1 cellular context compared by ENCODE assay signal in genomic region chr15:51314391-51315337, GRCh38.
TF ChIP-seq lines count a peak whose summit lies in the region.

No MANE protein-coding gene starts in this region.

TF ChIP-seq in HepG2, 621 proteins besides CTCF, POLR2A, EP300 and RAD21 (continued from another document and continues in another):
- TF ChIP-seq PHF8 (CRISPR knock-in tag; IDR thresholded peaks at IDR 0.05) (peak; percentile 40; the same call in 1 of the 2 replicates), POLR2AphosphoS5 (IDR thresholded peaks at IDR 0.05; ENCODE audit: low read depth, low read length) (peak; percentile 32; the same call in 1 of the 2 replicates), NR2F1 (CRISPR knock-in tag; IDR thresholded peaks at IDR 0.05) (peak in 1 of 2 experiments; percentile 65; a peak in 1 of 4 replicates), RERE (CRISPR knock-in tag; IDR thresholded peaks at IDR 0.05; ENCODE audit: low read depth) (0 out of 2 replicates have a peak, but pooled peaks have one; percentile 32), HMG20B (CRISPR knock-in tag; conservative IDR thresholded peaks at IDR 0.05) (0 out of 2 replicates have a peak, but pooled peaks have one; percentile 41), ZNF496 (CRISPR knock-in tag; IDR thresholded peaks at IDR 0.05; ENCODE audit: insufficient replicate concordance) (no peak), ZNF710 (CRISPR knock-in tag; IDR thresholded peaks at IDR 0.05; ENCODE audit: borderline replicate concordance) (peak; percentile 66), SOX13 (IDR thresholded peaks at IDR 0.05) (no peak), SOX13 (CRISPR knock-in tag; conservative IDR thresholded peaks at IDR 0.05 in 1 of 2, IDR thresholded peaks at IDR 0.05 in 1 of 2) (peak in 1 of 2 experiments; percentile 76; a peak in 2 of 4 replicates), MED1 (CRISPR knock-in tag; IDR thresholded peaks at IDR 0.05) (peak; percentile 87), HMG20A (CRISPR knock-in tag; IDR thresholded peaks at IDR 0.05; ENCODE audit: borderline replicate concordance) (peak; percentile 50; the same call in 1 of the 2 replicates), ZNF770 (CRISPR knock-in tag; IDR thresholded peaks at IDR 0.05) (peak; percentile 64; the same call in 1 of the 2 replicates), FOXJ3 (CRISPR knock-in tag; IDR thresholded peaks at IDR 0.05; ENCODE audit: borderline replicate concordance) (no peak; the same call in 1 of the 2 replicates), DPF2 (CRISPR knock-in tag; IDR thresholded peaks at IDR 0.05; ENCODE audit: borderline replicate concordance, low read depth) (peak; percentile 64; the same call in 1 of the 2 replicates), ZNF510 (CRISPR knock-in tag; IDR thresholded peaks at IDR 0.05; ENCODE audit: low read depth) (0 out of 2 replicates have a peak, but pooled peaks have one; percentile 1), ZNF143 (CRISPR knock-in tag; IDR thresholded peaks at IDR 0.05) (no peak), GATA4 (IDR thresholded peaks at IDR 0.05; ENCODE audit: borderline replicate concordance, low read depth) (peak; percentile 78; the same call in 1 of the 2 replicates), SRSF1 (optimal IDR thresholded peaks at IDR 0.05; ENCODE audit: low read depth, low read length) (no peak), RCOR2 (CRISPR knock-in tag; IDR thresholded peaks at IDR 0.05) (peak; percentile 59), ZNF609 (CRISPR knock-in tag; IDR thresholded peaks at IDR 0.05; ENCODE audit: borderline replicate concordance) (peak; percentile 55; the same call in 1 of the 2 replicates), ZC3H13 (CRISPR knock-in tag; IDR thresholded peaks at IDR 0.05) (0 out of 2 replicates have a peak, but pooled peaks have one; percentile 21), MLX (CRISPR knock-in tag; IDR thresholded peaks at IDR 0.05) (peak; percentile 49; the same call in 1 of the 2 replicates), ZNF629 (CRISPR knock-in tag; conservative IDR thresholded peaks at IDR 0.05) (peak; percentile 82), KDM6A (CRISPR knock-in tag; IDR thresholded peaks at IDR 0.05; ENCODE audit: low read depth) (peak; percentile 59; the same call in 1 of the 2 replicates), ELF3 (CRISPR knock-in tag; IDR thresholded peaks at IDR 0.05) (peak; percentile 73), SIN3A (IDR thresholded peaks at IDR 0.05; ENCODE audit: borderline replicate concordance, low read depth, low read length) (no peak), ZNF431 (CRISPR knock-in tag; IDR thresholded peaks at IDR 0.05; ENCODE audit: borderline replicate concordance, low read depth) (peak; percentile 64; the same call in 1 of the 2 replicates), PATZ1 (CRISPR knock-in tag; IDR thresholded peaks at IDR 0.05) (peak; percentile 94), MTERF4 (CRISPR knock-in tag; IDR thresholded peaks at IDR 0.05) (peak; percentile 56; the same call in 1 of the 2 replicates), SOX6 (IDR thresholded peaks at IDR 0.05) (no peak), SOX6 (CRISPR knock-in tag; IDR thresholded peaks at IDR 0.05) (peak; percentile 70; the same call in 1 of the 2 replicates), GZF1 (CRISPR knock-in tag; IDR thresholded peaks at IDR 0.05) (no peak), SALL1 (CRISPR knock-in tag; IDR thresholded peaks at IDR 0.05) (peak; percentile 94), ZNF883 (CRISPR knock-in tag; IDR thresholded peaks at IDR 0.05; ENCODE audit: not compliant biosample characterization) (peak; percentile 43), ZBTB38 (CRISPR knock-in tag; IDR thresholded peaks at IDR 0.05) (0 out of 2 replicates have a peak, but pooled peaks have one; percentile 45), NFKBIZ (CRISPR knock-in tag; IDR thresholded peaks at IDR 0.05) (0 out of 2 replicates have a peak, but pooled peaks have one; percentile 76), MAX (IDR thresholded peaks at IDR 0.05) (peak; percentile 78), ZNF580 (CRISPR knock-in tag; IDR thresholded peaks at IDR 0.05; ENCODE audit: borderline replicate concordance, low read depth) (0 out of 2 replicates have a peak, but pooled peaks have one; percentile 39)
